ENCODE assay signal across 9 cellular contexts in genomic region chr6:912871-913663, GRCh38.
DNase-seq lines count a peak whose midpoint lies in the region; ATAC-seq and TF ChIP-seq lines count a peak whose summit lies in the region.
"Had no signal": no experiment of that assay in that cellular context is flagged by ENCODE, and none has a peak within 500 bp of the region (broad histone marks: within the 10 kb centered on the region; RNA-seq: fewer than 3 reads in every experiment).

No MANE protein-coding gene starts in this region.

- no peak overlapping the region for H3K27ac ChIP-seq in heart left ventricle
- no peak overlapping the region for H3K27ac ChIP-seq in SJSA1
- H3K27ac ChIP-seq in iPS DF 6.9 (ENCODE audit: low read length) = no peak overlapping the region

- ATAC-seq in heart left ventricle (no peak), HG03442 (IDR thresholded peaks at IDR 0.05; ENCODE audit: unreplicated experiment) (no peak), GM18868 (IDR thresholded peaks at IDR 0.05; ENCODE audit: unreplicated experiment) (no peak)

- H3K9me3 ChIP-seq in heart left ventricle (no peaks in the 10 kb centered on the region), SJSA1 (replicated peaks) (no peaks in the 10 kb centered on the region; the same call in 1 of the 2 replicates), iPS DF 6.9 (ENCODE audit: control insufficient read depth, insufficient read depth, low read length) (no peaks in the 10 kb centered on the region; the same call in 1 of the 2 replicates)

- DNase-seq in heart left ventricle = no peak
- no peak for DNase-seq in cardiac septum (ENCODE audit: low spot score)
- DNase-seq in SJSA1 (ENCODE audit: low read depth in 1 of 2, low spot score in 2 of 2) = peak; percentile 53 to 73
- DNase-seq in iPS DF 6.9 (ENCODE audit: low read depth, low spot score) = peak; percentile 29
- no peak for DNase-seq in NCI-H1048 (lab: John Stamatoyannopoulos, UW)
- DNase-seq in NCI-H1930 (lab: John Stamatoyannopoulos, UW) = no peak
- DNase-seq: NCI-H510A treated with DMSO at 0.1 percent for 48 hours had no signal

- H3K4me1 ChIP-seq in heart left ventricle = no peaks in the 10 kb centered on the region
- peaks cover 20% of the 10 kb centered on the region for H3K4me1 ChIP-seq in SJSA1 (replicated peaks)
- no peaks in the 10 kb centered on the region for H3K4me1 ChIP-seq in iPS DF 6.9 (ENCODE audit: control insufficient read depth, insufficient read depth, low read length)

- TF ChIP-seq POLR2A in heart left ventricle (IDR thresholded peaks at IDR 0.05) = no peak

- H3K27me3 ChIP-seq in heart left ventricle = peaks cover 0 to 39% (median 2%) of the 10 kb centered on the region in 9 donors
- H3K27me3 ChIP-seq in SJSA1 (replicated peaks) = no peaks in the 10 kb centered on the region
- H3K27me3 ChIP-seq in iPS DF 6.9 (ENCODE audit: control insufficient read depth, insufficient read depth, low read length) = no peaks in the 10 kb centered on the region

- intact Hi-C loops in heart left ventricle (cut with DNase I) = loop anchor here (2.0 to 10.0 kb wide), 6 partner anchors 462 to 479 kb away; partner anchors contain the start of gene FOXF2 (in 3 of the 10)
- intact Hi-C loops in cardiac septum (cut with DNase I) = loop anchor here (5.0 kb wide), 1 partner anchor 469 kb away; no protein-coding TSS in a partner anchor

- peak in 7 of 12 donors; percentile 15 to 53 (median 36) for TF ChIP-seq CTCF in heart left ventricle (IDR thresholded peaks at IDR 0.05)

- H3K36me3 ChIP-seq in heart left ventricle (no peaks in the 10 kb centered on the region), SJSA1 (no peaks in the 10 kb centered on the region), iPS DF 6.9 (ENCODE audit: control insufficient read depth, insufficient read depth, low read length) (no peaks in the 10 kb centered on the region)

- H3K4me3 ChIP-seq in heart left ventricle (no peak overlapping the region), SJSA1 (no peak overlapping the region), iPS DF 6.9 (ENCODE audit: low read length) (no peak overlapping the region)

- 10 to 15% (median 12%) methylated on average over 12 to 13 of the region's 13 CpGs for WGBS in heart left ventricle, 4 donors
- WGBS in iPS DF 6.9 (ENCODE audit: insufficient coverage, insufficient read length) = no CpG with 5 or more reads among the region's 13 CpGs

Comparison
In these comparisons a context has a peak if more than half of its experiments do, and no peak if none do; other contexts are left out.
1. DNase-seq: peak in SJSA1 (2 of 2) and iPS DF 6.9 (single experiment); none in heart left ventricle (0 of 5), cardiac septum (single experiment), NCI-H1048 (single experiment) and NCI-H1930 (0 of 2).